ENCODE assay signal across 19 cellular contexts in genomic region chr4:130110189-130110588, GRCh38.
DNase-seq lines count a peak whose midpoint lies in the region; ATAC-seq and TF ChIP-seq lines count a peak whose summit lies in the region.
"Had no signal": no experiment of that assay in that cellular context is flagged by ENCODE, and none has a peak within 500 bp of the region (broad histone marks: within the 10 kb centered on the region; RNA-seq: fewer than 3 reads in every experiment).

No MANE protein-coding gene starts in this region.

- peaks cover 25% of the 10 kb centered on the region for H3K4me1 Mint-ChIP-seq in brain
- H3K4me1 Mint-ChIP-seq: mesothelial cell of epicardium, nephron progenitor cell had no signal

- H3K36me3 Mint-ChIP-seq in brain = peaks cover 6% of the 10 kb centered on the region
- H3K36me3 Mint-ChIP-seq: mesothelial cell of epicardium had no signal

- ATAC-seq in GM18870 (IDR thresholded peaks at IDR 0.05; ENCODE audit: unreplicated experiment) = peak; percentile 62
- ATAC-seq in GM21723 (IDR thresholded peaks at IDR 0.05; ENCODE audit: unreplicated experiment) = peak; percentile 68
- peak; percentile 63 for ATAC-seq in HG03135 (IDR thresholded peaks at IDR 0.05; ENCODE audit: unreplicated experiment)
- ATAC-seq: esophagus mucosa had no signal

- peaks cover 0 to 17% (median 9%) of the 10 kb centered on the region in 5 experiments for H3K9me3 Mint-ChIP-seq in brain

- peak overlapping the region in 3 of 5 experiments; percentile 8 to 83 (median 75) for H3K27ac Mint-ChIP-seq in brain
- H3K27ac Mint-ChIP-seq: mesothelial cell of epicardium, nephron progenitor cell, progenitor cell of endocrine pancreas had no signal

- DNase-seq in SW 1271 (lab: John Stamatoyannopoulos, UW) = no peak
- no peak for DNase-seq in HT-29 (ENCODE audit: low spot score)
- DNase-seq in amniotic stem cell (lab: John Stamatoyannopoulos, UW) = no peak
- DNase-seq: activated naive CD4-positive, alpha-beta T cell; activated T-cell treated with anti-CD3 and anti-CD28 coated beads for 4 hours; AML-193; Caco-2; central memory CD4-positive, alpha-beta T cell; Kasumi-1; NCI-H1417; NCI-H2171; nephron progenitor cell had no signal

- no peak for TF ChIP-seq CTCF in brain (conservative IDR thresholded peaks at IDR 0.05)

- no peak overlapping the region for H3K4me3 Mint-ChIP-seq in brain
- H3K4me3 Mint-ChIP-seq: mesothelial cell of epicardium, nephron progenitor cell had no signal

- H3K27me3 Mint-ChIP-seq in brain = peaks cover 4% of the 10 kb centered on the region
- H3K27me3 Mint-ChIP-seq: progenitor cell of endocrine pancreas had no signal
